ENCODE assay signal across 11 cellular contexts in genomic region chr13:46684287-46685001, GRCh38.
DNase-seq lines count a peak whose midpoint lies in the region; ATAC-seq, FAIRE-seq and TF ChIP-seq lines count a peak whose summit lies in the region.
"Had no signal": no experiment of that assay in that cellular context is flagged by ENCODE, and none has a peak within 500 bp of the region (broad histone marks: within the 10 kb centered on the region; RNA-seq: fewer than 3 reads in every experiment).

No MANE protein-coding gene starts in this region.

- ATAC-seq in GM23338 (peak; percentile 96), GM21515 (IDR thresholded peaks at IDR 0.05; ENCODE audit: unreplicated experiment) (no peak), GM21619 (IDR thresholded peaks at IDR 0.05; ENCODE audit: unreplicated experiment) (no peak), foreskin keratinocyte (no peak)
- ATAC-seq: activated CD8-positive, alpha-beta T cell treated with anti-CD3 and anti-CD28 coated beads for 36 hours had no signal

- intact Hi-C loops in ascending aorta (cut with DNase I), result no loop called here

- H3K36me3 ChIP-seq in GM23338 (ENCODE audit: insufficient read depth) (no peaks in the 10 kb centered on the region), ascending aorta (peaks cover 0 to 6% of the 10 kb centered on the region in 2 donors), iPS-18a (ENCODE audit: control insufficient read depth, low read depth, low read length) (no peaks in the 10 kb centered on the region), small intestine (ENCODE audit: control insufficient read depth in 2 of 2, insufficient read depth in 2 of 2, low read length in 2 of 2) (no peaks in the 10 kb centered on the region)

- H3K4me1 Mint-ChIP-seq in GM23338, result peaks cover 40% of the 10 kb centered on the region

- no peaks in the 10 kb centered on the region for H3K79me2 ChIP-seq in GM23338 (replicated peaks; ENCODE audit: insufficient read depth)

- peaks cover 2% of the 10 kb centered on the region for H3K27me3 Mint-ChIP-seq in GM23338 (ENCODE audit: insufficient read depth, low read depth, poor library complexity)
- H3K27me3 Mint-ChIP-seq: activated CD8-positive, alpha-beta T cell treated with anti-CD3 and anti-CD28 coated beads for 36 hours had no signal

- WGBS in small intestine, 3 donors, result 27 to 56% (median 48%) methylated on average over 3 of the region's 3 CpGs

- no peak overlapping the region for H2AFZ ChIP-seq in GM23338

- no peak for FAIRE-seq in small intestine (lab: Jason Lieb, UNC)

- TF ChIP-seq CTCF in GM23338 (conservative IDR thresholded peaks at IDR 0.05; ENCODE audit: low read depth in 2 of 2) (no peak), ascending aorta (IDR thresholded peaks at IDR 0.05) (no peak), foreskin keratinocyte (conservative IDR thresholded peaks at IDR 0.05) (no peak)

- H3F3A ChIP-seq in GM23338 (replicated peaks; ENCODE audit: low read depth), result no peaks in the 10 kb centered on the region

- no peaks in the 10 kb centered on the region for H3K9me2 ChIP-seq in GM23338 (ENCODE audit: insufficient read depth)

- H3K9me3 Mint-ChIP-seq in GM23338, result no peaks in the 10 kb centered on the region
- H3K9me3 Mint-ChIP-seq: activated CD8-positive, alpha-beta T cell treated with anti-CD3 and anti-CD28 coated beads for 36 hours had no signal

- H3K9ac ChIP-seq in iPS-18a (ENCODE audit: low read length), result no peak overlapping the region

- DNase-seq in GM23338 (ENCODE audit: low spot score) (peak; percentile 87), ascending aorta (ENCODE audit: low spot score in 2 of 2) (no peak), small intestine (peak; percentile 10), foreskin keratinocyte (no peak)
- no peak for DNase-seq in activated CD4-positive, alpha-beta T cell treated with anti-CD3 and anti-CD28 coated beads, Interleukin-2, amount 50 U/mL, for 1 hour
- DNase-seq: activated CD8-positive, alpha-beta T cell treated with anti-CD3 and anti-CD28 coated beads for 36 hours; DMS53; NCI-H2171 had no signal

- no peaks in the 10 kb centered on the region for H3K9me3 ChIP-seq in ascending aorta
- H3K9me3 ChIP-seq in iPS-18a (ENCODE audit: control insufficient read depth, low read depth, low read length), result no peaks in the 10 kb centered on the region
- no peaks in the 10 kb centered on the region for H3K9me3 ChIP-seq in small intestine (ENCODE audit: control insufficient read depth, low read depth)

- H3K27me3 ChIP-seq in GM23338 (ENCODE audit: insufficient read depth), result no peaks in the 10 kb centered on the region
- H3K27me3 ChIP-seq in ascending aorta, result no peaks in the 10 kb centered on the region
- no peaks in the 10 kb centered on the region for H3K27me3 ChIP-seq in iPS-18a (ENCODE audit: control insufficient read depth, insufficient read depth, low read length)
- H3K27me3 ChIP-seq in small intestine (ENCODE audit: control insufficient read depth in 2 of 2, insufficient read depth in 2 of 2, low read length in 2 of 2), result no peaks in the 10 kb centered on the region
- H3K27me3 ChIP-seq in foreskin keratinocyte, result no peaks in the 10 kb centered on the region

- no peak overlapping the region for H3K4me3 ChIP-seq in GM23338
- no peak overlapping the region for H3K4me3 ChIP-seq in ascending aorta
- H3K4me3 ChIP-seq in iPS-18a (ENCODE audit: low read length), result no peak overlapping the region
- no peak overlapping the region for H3K4me3 ChIP-seq in small intestine (ENCODE audit: low read depth in 1 of 2, low read length in 2 of 2)

- H3K36me3 Mint-ChIP-seq in GM23338 (ENCODE audit: low read depth), result no peaks in the 10 kb centered on the region

- H3K4me1 ChIP-seq in GM23338 (ENCODE audit: insufficient read depth), result peaks cover 37% of the 10 kb centered on the region
- H3K4me1 ChIP-seq in ascending aorta, result peaks cover 6 to 20% of the 10 kb centered on the region in 2 donors
- H3K4me1 ChIP-seq in iPS-18a (ENCODE audit: control insufficient read depth, low read depth, low read length), result peaks cover 30% of the 10 kb centered on the region
- peaks cover 2 to 22% of the 10 kb centered on the region in 2 donors for H3K4me1 ChIP-seq in small intestine (ENCODE audit: control insufficient read depth in 2 of 2, insufficient read depth in 1 of 2, low read depth in 1 of 2, low read length in 1 of 2)
- no peaks in the 10 kb centered on the region for H3K4me1 ChIP-seq in foreskin keratinocyte

- peak overlapping the region; percentile 36 for H3K27ac ChIP-seq in GM23338 (ENCODE audit: low read depth)
- H3K27ac ChIP-seq in ascending aorta, result peak overlapping the region; percentile 52 to 60
- H3K27ac ChIP-seq in iPS-18a (ENCODE audit: low read length), result peak overlapping the region; percentile 40
- peak overlapping the region in 1 of 2 donors; percentile 39 for H3K27ac ChIP-seq in small intestine (ENCODE audit: low read depth in 1 of 2, low read length in 1 of 2)
- no peak overlapping the region for H3K27ac ChIP-seq in foreskin keratinocyte

- H4K20me1 ChIP-seq in GM23338 (replicated peaks; ENCODE audit: insufficient read depth), result no peaks in the 10 kb centered on the region; the same call in 1 of the 2 replicates

- H3K4me2 ChIP-seq in GM23338, result no peak overlapping the region; the same call in 1 of the 2 replicates

- no peak overlapping the region for H3K4me3 Mint-ChIP-seq in GM23338
- H3K4me3 Mint-ChIP-seq: activated CD8-positive, alpha-beta T cell treated with anti-CD3 and anti-CD28 coated beads for 36 hours had no signal

- peak overlapping the region; percentile 56 for H3K27ac Mint-ChIP-seq in GM23338
- H3K27ac Mint-ChIP-seq: activated CD8-positive, alpha-beta T cell treated with anti-CD3 and anti-CD28 coated beads for 36 hours had no signal

TF ChIP-seq in GM23338, 12 proteins besides CTCF, POLR2A, EP300 and RAD21 (continues in another document):
- TF ChIP-seq, protein P1, sequence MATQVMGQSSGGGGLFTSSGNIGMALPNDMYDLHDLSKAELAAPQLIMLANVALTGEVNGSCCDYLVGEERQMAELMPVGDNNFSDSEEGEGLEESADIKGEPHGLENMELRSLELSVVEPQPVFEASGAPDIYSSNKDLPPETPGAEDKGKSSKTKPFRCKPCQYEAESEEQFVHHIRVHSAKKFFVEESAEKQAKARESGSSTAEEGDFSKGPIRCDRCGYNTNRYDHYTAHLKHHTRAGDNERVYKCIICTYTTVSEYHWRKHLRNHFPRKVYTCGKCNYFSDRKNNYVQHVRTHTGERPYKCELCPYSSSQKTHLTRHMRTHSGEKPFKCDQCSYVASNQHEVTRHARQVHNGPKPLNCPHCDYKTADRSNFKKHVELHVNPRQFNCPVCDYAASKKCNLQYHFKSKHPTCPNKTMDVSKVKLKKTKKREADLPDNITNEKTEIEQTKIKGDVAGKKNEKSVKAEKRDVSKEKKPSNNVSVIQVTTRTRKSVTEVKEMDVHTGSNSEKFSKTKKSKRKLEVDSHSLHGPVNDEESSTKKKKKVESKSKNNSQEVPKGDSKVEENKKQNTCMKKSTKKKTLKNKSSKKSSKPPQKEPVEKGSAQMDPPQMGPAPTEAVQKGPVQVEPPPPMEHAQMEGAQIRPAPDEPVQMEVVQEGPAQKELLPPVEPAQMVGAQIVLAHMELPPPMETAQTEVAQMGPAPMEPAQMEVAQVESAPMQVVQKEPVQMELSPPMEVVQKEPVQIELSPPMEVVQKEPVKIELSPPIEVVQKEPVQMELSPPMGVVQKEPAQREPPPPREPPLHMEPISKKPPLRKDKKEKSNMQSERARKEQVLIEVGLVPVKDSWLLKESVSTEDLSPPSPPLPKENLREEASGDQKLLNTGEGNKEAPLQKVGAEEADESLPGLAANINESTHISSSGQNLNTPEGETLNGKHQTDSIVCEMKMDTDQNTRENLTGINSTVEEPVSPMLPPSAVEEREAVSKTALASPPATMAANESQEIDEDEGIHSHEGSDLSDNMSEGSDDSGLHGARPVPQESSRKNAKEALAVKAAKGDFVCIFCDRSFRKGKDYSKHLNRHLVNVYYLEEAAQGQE (IDR thresholded peaks at IDR 0.05; ENCODE audit: unreplicated experiment), result no peak
- TF ChIP-seq EZH2 (IDR thresholded peaks at IDR 0.05; ENCODE audit: low read depth, unreplicated experiment), result no peak

Comparison
In these comparisons a context has a peak if more than half of its experiments do, and no peak if none do; other contexts are left out.
1. DNase-seq: peak in GM23338 (single experiment) and small intestine (single experiment); none in ascending aorta (0 of 2), activated CD4-positive, alpha-beta T cell treated with anti-CD3 and anti-CD28 coated beads, Interleukin-2, amount 50 U/mL, for 1 hour (single experiment) and foreskin keratinocyte (0 of 2).